ENCODE assay signal across 19 cellular contexts in the genomic region with DNA sequence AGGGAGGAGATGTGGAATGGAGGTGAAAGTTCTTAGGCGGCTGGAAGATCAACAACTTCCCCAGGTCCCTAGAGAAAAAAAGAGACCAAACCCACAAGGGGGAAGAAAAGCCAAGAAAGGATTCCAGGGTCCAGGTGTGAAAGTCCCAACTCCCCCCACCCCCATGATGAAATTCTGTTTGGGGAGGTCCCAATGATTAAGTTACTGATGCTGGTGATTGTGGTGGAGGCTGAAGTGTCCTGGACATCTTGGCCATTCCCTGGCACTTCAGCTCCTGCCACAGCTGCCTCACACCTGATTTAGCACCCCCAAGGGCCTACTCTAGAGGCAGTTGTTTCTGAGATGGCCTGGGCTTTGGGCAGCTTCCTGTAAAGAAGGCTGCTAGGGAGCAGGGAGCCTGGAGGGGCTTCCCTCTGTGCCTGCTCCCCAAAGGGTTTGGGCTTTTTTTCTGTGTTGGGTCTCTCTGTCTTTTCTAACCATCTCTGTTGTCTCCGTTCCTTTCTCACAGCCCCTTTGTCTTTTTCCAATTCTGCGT. TPM values are rescaled to one million over a fixed set of nuclear protein-coding genes. Genes with fewer than 3 reads are reported as not detected.
DNase-seq lines count a peak whose midpoint lies in the region; ATAC-seq and TF ChIP-seq lines count a peak whose summit lies in the region.
"Had no signal": no experiment of that assay in that cellular context is flagged by ENCODE, and none has a peak within 500 bp of the region (broad histone marks: within the 10 kb centered on the region; RNA-seq: fewer than 3 reads in every experiment).

No MANE protein-coding gene starts in this region.

- CTCF ChIA-PET in Calu3 (lab: Charles Lee), result interaction anchor here (0.5 to 1.1 kb wide), 3 partner anchors 23 to 319 kb away, joined by 3 to 4 read pairs (median 3); no protein-coding TSS in a partner anchor

- peaks cover 11% of the 10 kb centered on the region for H3F3A ChIP-seq in Loucy (ENCODE audit: low read depth)

- peaks cover 64% of the 10 kb centered on the region for H3K36me3 Mint-ChIP-seq in Calu3 (ENCODE audit: insufficient read depth, unreplicated experiment)
- H3K36me3 Mint-ChIP-seq in T-helper 17 cell (ENCODE audit: low read depth), result no peaks in the 10 kb centered on the region
- no peaks in the 10 kb centered on the region; a peak in 1 of 7 replicates for H3K36me3 Mint-ChIP-seq in H9 (ENCODE audit: insufficient read depth in 1 of 3, low read depth in 3 of 3)

- H3K4ac ChIP-seq in H9 (ENCODE audit: low read depth, low read length), result no peak overlapping the region

- no peak overlapping the region for H4K8ac ChIP-seq in H9 (replicated peaks; ENCODE audit: insufficient read length, low read depth, low read length)

- no peaks in the 10 kb centered on the region for H3K9me2 ChIP-seq in Loucy (replicated peaks; ENCODE audit: low read depth, low read length)

- H3K4me3 Mint-ChIP-seq in Calu3 (ENCODE audit: low read depth, unreplicated experiment) (no peak overlapping the region), T-helper 17 cell (no peak overlapping the region), H9 (peak overlapping the region in 1 of 2 experiments; percentile 63; a peak in 1 of 5 replicates)
- H3K4me3 Mint-ChIP-seq: dendritic cell treated with granulocyte-macrophage colony-stimulating factor and Interleukin-4, amounts not matched to agents 40 ng/mL and 50 ng/mL, for 4 days had no signal

- BruUV-seq in Calu3 (replicated peaks; lab: Mats Ljungman, UMichigan), result TSS peak; percentile 21

- no peaks in the 10 kb centered on the region for H3K9me3 ChIP-seq in Loucy (ENCODE audit: insufficient read depth, low read depth, low read length)
- no peaks in the 10 kb centered on the region for H3K9me3 ChIP-seq in esophagus squamous epithelium
- no peaks in the 10 kb centered on the region for H3K9me3 ChIP-seq in psoas muscle
- H3K9me3 ChIP-seq in T-helper 17 cell (ENCODE audit: control insufficient read depth, low read length, poor library complexity, severe bottlenecking), result no peaks in the 10 kb centered on the region
- H3K9me3 ChIP-seq in H9 (ENCODE audit: control insufficient read depth, low read depth, low read length), result no peaks in the 10 kb centered on the region
- H3K9me3 ChIP-seq: BLaER1 treated with 17β-estradiol and CSF1 and Interleukin-3, amounts not matched to agents 10 nM and 100 nM; testis had no signal

- DNase-seq in Calu3 (no peak), esophagus squamous epithelium (lab: John Stamatoyannopoulos, UW) (no peak), psoas muscle (no peak), RKO (ENCODE audit: low spot score) (no peak), NCI-H1694 (lab: John Stamatoyannopoulos, UW) (no peak), T-helper 17 cell (no peak), H9 (no peak)
- DNase-seq: activated T-cell treated with anti-CD3 and anti-CD28 coated beads, Interleukin-2, amount 50 U/mL, for 48 hours; DMS79; NCI-H2107; stimulated activated CD4-positive, alpha-beta T cell treated with anti-CD3 and anti-CD28 coated beads, Interleukin-15, amount 100 ng/mL, for 24 hours; testis had no signal

- 67 to 76% methylated on average over 3 of the region's 3 CpGs for WGBS in esophagus squamous epithelium, 2 donors
- WGBS in psoas muscle, 3 donors, result 76 to 84% (median 80%) methylated on average over 3 of the region's 3 CpGs
- no CpG with 5 or more reads among the region's 3 CpGs for WGBS in H9 (ENCODE audit: extremely low coverage, insufficient read length, low lambda C conversion rate)

- H4K20me1 ChIP-seq in Loucy (ENCODE audit: insufficient read depth, low read length, poor library complexity, severe bottlenecking), result peaks cover 87% of the 10 kb centered on the region
- peaks cover 2% of the 10 kb centered on the region for H4K20me1 ChIP-seq in H9 (ENCODE audit: control insufficient read depth, insufficient read depth, insufficient read length)

- no peaks in the 10 kb centered on the region for H3K27me3 Mint-ChIP-seq in Calu3 (ENCODE audit: unreplicated experiment)
- H3K27me3 Mint-ChIP-seq in T-helper 17 cell, result peaks cover 10% of the 10 kb centered on the region
- H3K27me3 Mint-ChIP-seq in H9 (ENCODE audit: low read depth), result peaks cover 39% of the 10 kb centered on the region

- H3K79me1 ChIP-seq in H9 (ENCODE audit: insufficient read depth, low read depth, low read length, poor library complexity, severe bottlenecking), result no peaks in the 10 kb centered on the region

- TF ChIP-seq CTCF in Calu3 (IDR thresholded peaks at IDR 0.05; ENCODE audit: unreplicated experiment), result no peak
- no peak for TF ChIP-seq CTCF in Loucy (conservative IDR thresholded peaks at IDR 0.05; ENCODE audit: low read length)
- no peak for TF ChIP-seq CTCF in esophagus squamous epithelium (IDR thresholded peaks at IDR 0.05)
- TF ChIP-seq CTCF in psoas muscle (IDR thresholded peaks at IDR 0.05), result no peak
- TF ChIP-seq CTCF in H9 (conservative IDR thresholded peaks at IDR 0.05), result no peak

- no peak overlapping the region for H3K23ac ChIP-seq in H9 (ENCODE audit: insufficient read length, low read depth, low read length)

- no peak overlapping the region for H4K5ac ChIP-seq in H9 (ENCODE audit: insufficient read length, low read depth, low read length)

- no peak overlapping the region for H3K14ac ChIP-seq in H9 (ENCODE audit: insufficient read depth, low read length)

- no peak overlapping the region for H4K91ac ChIP-seq in H9 (ENCODE audit: insufficient read length, low read depth, low read length)

- no peak for TF ChIP-seq POLR2A in esophagus squamous epithelium (IDR thresholded peaks at IDR 0.05)

- peak overlapping the region; percentile 89 to 92 (median 91) for H3K27ac ChIP-seq in esophagus squamous epithelium
- H3K27ac ChIP-seq in psoas muscle, result no peak overlapping the region
- no peak overlapping the region for H3K27ac ChIP-seq in H9 (ENCODE audit: insufficient read length, low read depth, low read length)
- H3K27ac ChIP-seq: BLaER1 treated with 17β-estradiol and CSF1 and Interleukin-3, amounts not matched to agents 10 nM and 100 nM; testis had no signal

- no peak overlapping the region for H3K18ac ChIP-seq in H9 (ENCODE audit: insufficient read length, low read depth, low read length)

- H3K4me2 ChIP-seq in Loucy (ENCODE audit: low read depth, low read length, poor library complexity, severe bottlenecking), result peak overlapping the region; percentile 98
- no peak overlapping the region for H3K4me2 ChIP-seq in H9 (ENCODE audit: insufficient read depth, insufficient read length, low read length)
- H3K4me2 ChIP-seq: BLaER1 treated with 17β-estradiol and CSF1 and Interleukin-3, amounts not matched to agents 10 nM and 100 nM had no signal

- no peak overlapping the region for H2AK5ac ChIP-seq in H9 (ENCODE audit: insufficient read length, low read length)

- H3K36me3 ChIP-seq in Loucy (ENCODE audit: insufficient read depth, low read length) (peaks cover 78% of the 10 kb centered on the region), esophagus squamous epithelium (no peaks in the 10 kb centered on the region), psoas muscle (ENCODE audit: insufficient read depth in 1 of 2, low read depth in 1 of 2) (no peaks in the 10 kb centered on the region)
- H3K36me3 ChIP-seq: BLaER1 treated with 17β-estradiol and CSF1 and Interleukin-3, amounts not matched to agents 10 nM and 100 nM had no signal

- no peak overlapping the region for H3K56ac ChIP-seq in H9 (ENCODE audit: insufficient read length, low read depth, low read length)

- peaks cover 100% of the 10 kb centered on the region for H3K79me2 ChIP-seq in Loucy (ENCODE audit: insufficient read depth, low read length)
- H3K79me2 ChIP-seq in H9 (ENCODE audit: insufficient read depth, low read length), result no peaks in the 10 kb centered on the region

- peaks cover 36% of the 10 kb centered on the region for H3K4me1 Mint-ChIP-seq in Calu3 (ENCODE audit: low read depth, unreplicated experiment)
- H3K4me1 Mint-ChIP-seq in T-helper 17 cell, result peaks cover 17% of the 10 kb centered on the region
- peaks cover 3 to 12% of the 10 kb centered on the region in 2 experiments; a peak in 3 of 4 replicates for H3K4me1 Mint-ChIP-seq in H9

- ATAC-seq in psoas muscle (no peak), T-helper 17 cell (no peak)

- no peak overlapping the region for H2BK20ac ChIP-seq in H9 (ENCODE audit: low read depth, low read length, poor library complexity, severe bottlenecking)

- H3K27me3 ChIP-seq in Loucy (ENCODE audit: insufficient read depth, low read length, poor library complexity, severe bottlenecking), result no peaks in the 10 kb centered on the region
- H3K27me3 ChIP-seq in esophagus squamous epithelium, result peaks cover 0 to 89% (median 2%) of the 10 kb centered on the region in 4 donors
- peaks cover 0 to 48% (median 13%) of the 10 kb centered on the region in 3 donors for H3K27me3 ChIP-seq in psoas muscle (ENCODE audit: insufficient read depth in 3 of 3, low read length in 2 of 3)
- H3K27me3 ChIP-seq in H9 (ENCODE audit: insufficient read depth, low read length), result peaks cover 99% of the 10 kb centered on the region
- H3K27me3 ChIP-seq: testis had no signal

- intact Hi-C loops in Calu3 (cut with micrococcal nuclease; ENCODE audit: unreplicated experiment), result no loop called here
- intact Hi-C loops in esophagus squamous epithelium (cut with DNase I), result no loop called here
- intact Hi-C loops in psoas muscle (cut with DNase I), result no loop called here

- H3K4me3 ChIP-seq in Loucy (ENCODE audit: low read length, poor library complexity, severe bottlenecking) (peak overlapping the region; percentile 89), esophagus squamous epithelium (peak overlapping the region in 3 of 4 donors; percentile 37 to 71 (median 55)), psoas muscle (peak overlapping the region; percentile 63)
- H3K4me3 ChIP-seq: BLaER1 treated with 17β-estradiol and CSF1 and Interleukin-3, amounts not matched to agents 10 nM and 100 nM had no signal

- H3K9ac ChIP-seq in Loucy (ENCODE audit: low read depth, low read length, poor library complexity, severe bottlenecking) (peak overlapping the region; percentile 95), H9 (ENCODE audit: extremely low read depth, insufficient read length, low read length) (no peak overlapping the region)
- H3K9ac ChIP-seq: BLaER1 treated with 17β-estradiol and CSF1 and Interleukin-3, amounts not matched to agents 10 nM and 100 nM had no signal

- H2BK120ac ChIP-seq in H9 (ENCODE audit: low read depth, low read length, poor library complexity, severe bottlenecking), result no peak overlapping the region

- H3T11ph ChIP-seq in H9 (ENCODE audit: low read length), result no peak overlapping the region

- H3K4me1 ChIP-seq in Loucy (ENCODE audit: insufficient read depth, low read length, poor library complexity, severe bottlenecking) (peaks cover 89% of the 10 kb centered on the region), esophagus squamous epithelium (peaks cover 17 to 97% (median 77%) of the 10 kb centered on the region in 3 donors), psoas muscle (no peaks in the 10 kb centered on the region), H9 (ENCODE audit: insufficient read depth, low read length) (peaks cover 2% of the 10 kb centered on the region; the same call in 1 of the 2 replicates)
- H3K4me1 ChIP-seq: BLaER1 treated with 17β-estradiol and CSF1 and Interleukin-3, amounts not matched to agents 10 nM and 100 nM; testis had no signal

- H2BK12ac ChIP-seq in H9 (ENCODE audit: insufficient read length, low read depth, low read length), result no peak overlapping the region

- H2BK5ac ChIP-seq in H9 (ENCODE audit: insufficient read length, low read length), result no peak overlapping the region

- no peak overlapping the region for H2BK15ac ChIP-seq in H9 (ENCODE audit: low read depth, low read length)

- H3K27ac Mint-ChIP-seq in Calu3 (ENCODE audit: unreplicated experiment) (no peak overlapping the region), T-helper 17 cell (no peak overlapping the region), H9 (no peak overlapping the region)
- H3K27ac Mint-ChIP-seq: dendritic cell treated with granulocyte-macrophage colony-stimulating factor and Interleukin-4, amounts not matched to agents 40 ng/mL and 50 ng/mL, for 4 days had no signal

- no peaks in the 10 kb centered on the region for H3K23me2 ChIP-seq in H9 (ENCODE audit: insufficient read length, low read depth, low read length, poor library complexity, severe bottlenecking)

- H2AFZ ChIP-seq in Loucy (ENCODE audit: low read length), result no peak overlapping the region
- H2AFZ ChIP-seq in H9 (ENCODE audit: low read length), result no peak overlapping the region

- no peaks in the 10 kb centered on the region for H3K9me3 Mint-ChIP-seq in Calu3 (ENCODE audit: low read depth, unreplicated experiment)
- peaks cover 0 to 10% of the 10 kb centered on the region in 2 experiments; a peak in 2 of 5 replicates for H3K9me3 Mint-ChIP-seq in H9
- H3K9me3 Mint-ChIP-seq: dendritic cell treated with granulocyte-macrophage colony-stimulating factor and Interleukin-4, amounts not matched to agents 40 ng/mL and 50 ng/mL, for 4 days had no signal

RNA-seq across cellular contexts. Expression of a gene that starts 13.1 kb away (rescaled TPM):
- total RNA-seq in Calu3 (2022), result 28.0 and 31.1 TPM in 2 replicates
- 1 to 10 TPM in 3 of 4 donors, under 1 TPM in 1; 0.27 to 2.9 (median 1.8) TPM for total RNA-seq in esophagus squamous epithelium
- 1 to 10 TPM in 2 of 4 donors, under 1 TPM in 2; 0.80 to 4.0 (median 1.3) TPM for total RNA-seq in psoas muscle
- polyA plus RNA-seq in psoas muscle, result under 1 TPM; 0.38 to 0.89 (median 0.55) TPM
- 1 to 10 TPM in 1 of 2 donors, under 1 TPM in 1; 0.91 to 1.8 TPM for total RNA-seq in T-helper 17 cell
- not detected in 2 replicates for total RNA-seq in H9 (2021)

RNA-seq across cellular contexts. Expression of a gene that starts 20.2 kb away (rescaled TPM):
- total RNA-seq in Calu3 (2022) (24.5 and 32.6 TPM in 2 replicates), esophagus squamous epithelium (10 to 100 TPM in 3 of 4 donors, 1 to 10 TPM in 1; 9.2 to 24.2 (median 17.1) TPM), psoas muscle (10 to 100 TPM in 1 of 4 donors, 1 to 10 TPM in 3; 3.1 to 12.9 (median 6.5) TPM), T-helper 17 cell (10 to 100 TPM in 1 of 2 donors, 1 to 10 TPM in 1; 4.5 to 18.8 TPM), H9 (2021) (not detected in 2 replicates)
- polyA plus RNA-seq in psoas muscle, result 1 to 10 TPM; 4.6 to 5.0 (median 5.0) TPM

RNA-seq across cellular contexts. Expression of a gene that starts 24.9 kb away (rescaled TPM):
- total RNA-seq in Calu3 (2022), result 151 and 154 TPM in 2 replicates
- 10 to 100 TPM in 1 of 4 donors, 1 to 10 TPM in 3; 2.5 to 11.1 (median 5.8) TPM for total RNA-seq in esophagus squamous epithelium
- 1 to 10 TPM; 1.5 to 8.8 (median 1.9) TPM for total RNA-seq in psoas muscle
- polyA plus RNA-seq in psoas muscle, result 1 to 10 TPM in 2 of 3 donors, under 1 TPM in 1; 0.96 to 1.5 (median 1.4) TPM
- 1 to 10 TPM; 1.7 to 4.6 TPM for total RNA-seq in T-helper 17 cell
- not detected in 2 replicates for total RNA-seq in H9 (2021)

RNA-seq across cellular contexts. Expression of a gene that starts 28.5 kb away (rescaled TPM):
- 47.2 and 48.5 TPM in 2 replicates for total RNA-seq in Calu3 (2022)
- not detected for total RNA-seq in esophagus squamous epithelium
- under 1 TPM in 3 of 4 donors, not detected in 1; 0.17 to 0.71 (median 0.24) TPM for total RNA-seq in psoas muscle
- under 1 TPM; 0.03 to 0.30 (median 0.17) TPM for polyA plus RNA-seq in psoas muscle
- total RNA-seq in T-helper 17 cell, result not detected
- not detected in 2 replicates for total RNA-seq in H9 (2021)

RNA-seq across cellular contexts. Expression of a gene that starts 34.3 kb away (rescaled TPM):
- total RNA-seq in Calu3 (2022) (not detected in 2 replicates), esophagus squamous epithelium (under 1 TPM in 1 of 4 donors, not detected in 3; 0.19 TPM), psoas muscle (not detected), T-helper 17 cell (not detected), H9 (2021) (not detected in 2 replicates)
- not detected for polyA plus RNA-seq in psoas muscle
- total RNA-seq: fibroblast of villous mesenchyme, HT1080, mesenteric fat pad, omental fat pad had no signal

Comparison
In these comparisons a context has a peak if more than half of its experiments do, and no peak if none do; other contexts are left out.
1. H3K27ac ChIP-seq: peak in esophagus squamous epithelium (4 of 4); none in psoas muscle (single experiment) and H9 (single experiment).
2. RNA of a gene that starts 24.9 kb away (total RNA-seq): 151 to 154 TPM in Calu3; 2.5 to 11.1 TPM in esophagus squamous epithelium, 1.7 to 4.6 TPM in T-helper 17 cell, 1.5 to 8.8 TPM in psoas muscle and not detected in H9; every median in the first group is over 10 times any median in the second.
3. Peak in every context shown above with its lines, with median percentiles within 50 percentile points of each other: H3K4me3 ChIP-seq.